8 cellular contexts compared by ENCODE assay signal in genomic region chr12:108730337-108731104, GRCh38. TPM values are rescaled to one million over a fixed set of nuclear protein-coding genes. Genes with fewer than 3 reads are reported as not detected.
DNase-seq lines count a peak whose midpoint lies in the region; ATAC-seq and TF ChIP-seq lines count a peak whose summit lies in the region.

No MANE protein-coding gene starts in this region.

- ATAC-seq in GM21528 (IDR thresholded peaks at IDR 0.05; ENCODE audit: low FRiP score, unreplicated experiment) (peak; percentile 20), GM19455 (IDR thresholded peaks at IDR 0.05; ENCODE audit: unreplicated experiment) (no peak)

- TF ChIP-seq CTCF in C4-2B (conservative IDR thresholded peaks at IDR 0.05), result no peak
- TF ChIP-seq CTCF in breast epithelium (IDR thresholded peaks at IDR 0.05), result no peak

- H3K4me3 Mint-ChIP-seq in T-helper 2 cell treated with Interferon-gamma antibody and Interleukin-4, amounts not matched to agents 5 μg/mL and 100 μg/mL, for 36 hours, result peak overlapping the region; percentile 87

- TF ChIP-seq POLR2A in breast epithelium (IDR thresholded peaks at IDR 0.05), result peak; percentile 17

- peaks cover 37% of the 10 kb centered on the region for H3K4me1 Mint-ChIP-seq in T-helper 2 cell treated with Interferon-gamma antibody and Interleukin-4, amounts not matched to agents 5 μg/mL and 100 μg/mL, for 36 hours (ENCODE audit: low read depth)

- H3K36me3 ChIP-seq in breast epithelium, result no peaks in the 10 kb centered on the region

- H3K4me1 ChIP-seq in breast epithelium, result no peaks in the 10 kb centered on the region

- no peaks in the 10 kb centered on the region for H3K9me3 Mint-ChIP-seq in T-helper 2 cell treated with Interferon-gamma antibody and Interleukin-4, amounts not matched to agents 5 μg/mL and 100 μg/mL, for 36 hours

- peak overlapping the region; percentile 78 for H3K27ac Mint-ChIP-seq in T-helper 2 cell treated with Interferon-gamma antibody and Interleukin-4, amounts not matched to agents 5 μg/mL and 100 μg/mL, for 36 hours

- H3K9me3 ChIP-seq in breast epithelium, result no peaks in the 10 kb centered on the region

- DNase-seq in NCI-H146 treated with DMSO at 0.1 percent for 48 hours (lab: John Stamatoyannopoulos, UW; ENCODE audit: unreplicated experiment) (peak; percentile 81), breast epithelium (ENCODE audit: low spot score in 2 of 2) (peak; percentile 62 to 66), inferior parietal cortex (ENCODE audit: extremely low spot score) (peak; percentile 58)
- DNase-seq in T-helper 2 cell treated with Interferon-gamma antibody and Interleukin-4, amounts not matched to agents 5 μg/mL and 100 μg/mL, for 36 hours (ENCODE audit: low spot score), result peak; percentile 35

- intact Hi-C loops in breast epithelium (cut with DNase I; ENCODE audit: low total_unique reads), result no loop called here

- no peaks in the 10 kb centered on the region for H3K27me3 Mint-ChIP-seq in T-helper 2 cell treated with Interferon-gamma antibody and Interleukin-4, amounts not matched to agents 5 μg/mL and 100 μg/mL, for 36 hours (ENCODE audit: low read depth)

- no peaks in the 10 kb centered on the region for H3K27me3 ChIP-seq in breast epithelium

- H3K36me3 Mint-ChIP-seq in T-helper 2 cell treated with Interferon-gamma antibody and Interleukin-4, amounts not matched to agents 5 μg/mL and 100 μg/mL, for 36 hours (ENCODE audit: low read depth), result peaks cover 6% of the 10 kb centered on the region

- peak overlapping the region; percentile 73 for H3K27ac ChIP-seq in C4-2B
- peak overlapping the region; percentile 97 to 98 for H3K27ac ChIP-seq in breast epithelium
- peak overlapping the region; percentile 88 to 99 (median 97) for H3K27ac ChIP-seq in skin epidermis

- peak overlapping the region; percentile 83 to 92 (median 89) for H3K4me3 ChIP-seq in breast epithelium
- peak overlapping the region; percentile 60 to 96 (median 90) for H3K4me3 ChIP-seq in skin epidermis

RNA-seq across cellular contexts. Expression of gene CORO1C, which starts 0.8 kb away (rescaled TPM):
- total RNA-seq in breast epithelium, result 100 to 1,000 TPM; 121 to 155 (median 149) TPM
